In genomic region chr2:54634012-54634411, GRCh38 we compare ENCODE assay signal across 9 cellular contexts.
DNase-seq lines count a peak whose midpoint lies in the region; ATAC-seq and TF ChIP-seq lines count a peak whose summit lies in the region.
"Had no signal": no experiment of that assay in that cellular context is flagged by ENCODE, and none has a peak within 500 bp of the region (broad histone marks: within the 10 kb centered on the region; RNA-seq: fewer than 3 reads in every experiment).

No MANE protein-coding gene starts in this region.

- no peaks in the 10 kb centered on the region for H3K27me3 Mint-ChIP-seq in activated naive CD4-positive, alpha-beta T cell treated with anti-CD3 and anti-CD28 coated beads, Interleukin-2, amount 50 U/mL, for 24 hours
- no peaks in the 10 kb centered on the region for H3K27me3 Mint-ChIP-seq in mesothelial cell of epicardium (ENCODE audit: low read depth)

- peaks cover 47% of the 10 kb centered on the region for H3K4me1 Mint-ChIP-seq in activated naive CD4-positive, alpha-beta T cell treated with anti-CD3 and anti-CD28 coated beads, Interleukin-2, amount 50 U/mL, for 24 hours
- peaks cover 50% of the 10 kb centered on the region for H3K4me1 Mint-ChIP-seq in mesothelial cell of epicardium

- TF ChIP-seq CTCF in mesothelial cell of epicardium (IDR thresholded peaks at IDR 0.05; ENCODE audit: unreplicated experiment) (no peak), tibial nerve (IDR thresholded peaks at IDR 0.05) (no peak)

- 37 to 40% methylated on average over 3 of the region's 3 CpGs for WGBS in tibial nerve, 2 donors

- H3K9me3 ChIP-seq in tibial nerve: no peaks in the 10 kb centered on the region

- TF ChIP-seq POLR2A in tibial nerve (IDR thresholded peaks at IDR 0.05): no peak

- peaks cover 0 to 86% (median 47%) of the 10 kb centered on the region in 4 donors for H3K4me1 ChIP-seq in tibial nerve

- H3K27ac Mint-ChIP-seq in activated naive CD4-positive, alpha-beta T cell treated with anti-CD3 and anti-CD28 coated beads, Interleukin-2, amount 50 U/mL, for 24 hours: peak overlapping the region; percentile 81
- H3K27ac Mint-ChIP-seq in mesothelial cell of epicardium: peak overlapping the region; percentile 85

- intact Hi-C loops in left colon (cut with DNase I, micrococcal nuclease): no loop called here

- H3K9me3 Mint-ChIP-seq in activated naive CD4-positive, alpha-beta T cell treated with anti-CD3 and anti-CD28 coated beads, Interleukin-2, amount 50 U/mL, for 24 hours: no peaks in the 10 kb centered on the region
- H3K9me3 Mint-ChIP-seq in mesothelial cell of epicardium: no peaks in the 10 kb centered on the region

- no peak for DNase-seq in activated naive CD4-positive, alpha-beta T cell (lab: John Stamatoyannopoulos, UW)
- DNase-seq in mesothelial cell of epicardium (ENCODE audit: low spot score in 2 of 2, unreplicated experiment in 2 of 2) (no peak), tibial nerve (ENCODE audit: low spot score in 2 of 2) (no peak), left colon (no peak), NCI-H748 (lab: John Stamatoyannopoulos, UW; ENCODE audit: unreplicated experiment) (no peak)
- DNase-seq in central memory CD4-positive, alpha-beta T cell: no peak
- DNase-seq: nucleus accumbens had no signal

- H3K27me3 ChIP-seq in tibial nerve: no peaks in the 10 kb centered on the region

- H3K4me3 ChIP-seq in tibial nerve: no peak overlapping the region

- H3K4me3 Mint-ChIP-seq in activated naive CD4-positive, alpha-beta T cell treated with anti-CD3 and anti-CD28 coated beads, Interleukin-2, amount 50 U/mL, for 24 hours: no peak overlapping the region
- no peak overlapping the region for H3K4me3 Mint-ChIP-seq in mesothelial cell of epicardium

- ATAC-seq in left colon: no peak

- peaks cover 5 to 70% (median 21%) of the 10 kb centered on the region in 3 donors for H3K36me3 ChIP-seq in tibial nerve

- peak overlapping the region; percentile 32 for H3K27ac ChIP-seq in angular gyrus (ENCODE audit: low read depth, low read length)
- peak overlapping the region in 3 of 4 donors; percentile 74 to 89 (median 81) for H3K27ac ChIP-seq in tibial nerve

- H3K36me3 Mint-ChIP-seq in activated naive CD4-positive, alpha-beta T cell treated with anti-CD3 and anti-CD28 coated beads, Interleukin-2, amount 50 U/mL, for 24 hours: peaks cover 9% of the 10 kb centered on the region
- H3K36me3 Mint-ChIP-seq in mesothelial cell of epicardium: peaks cover 47% of the 10 kb centered on the region

- no peak for TF ChIP-seq EP300 in tibial nerve (IDR thresholded peaks at IDR 0.05)
